Comparison of ENCODE assay signal across 30 cellular contexts in genomic region chr1:56202186-56202585, GRCh38.
"Had no signal": no experiment of that assay in that cellular context is flagged by ENCODE, and none has a peak within 500 bp of the region (broad histone marks: within the 10 kb centered on the region; RNA-seq: fewer than 3 reads in every experiment).

No MANE protein-coding gene starts in this region.

- H3K9me3 ChIP-seq: mucosa of descending colon, neutrophil had no signal

- DNase-seq: activated CD4-positive, alpha-beta T cell treated with anti-CD3 and anti-CD28 coated beads, Interleukin-2, amount 50 U/mL, for 1 hour; activated CD4-positive, CD25-positive, alpha-beta regulatory T cell treated with anti-CD3 and anti-CD28 coated beads, Interleukin-2, amount 50 U/mL, for 72 hours; activated CD8-positive, alpha-beta T cell treated with anti-CD3 and anti-CD28 coated beads for 36 hours; activated gamma-delta T cell treated with Interleukin-2 at 50 U/mL for 16 hours; activated naive CD4-positive, alpha-beta T cell treated with anti-CD3 and anti-CD28 coated beads, Interleukin-2, amount 50 U/mL, for 16 hours; activated naive CD8-positive, alpha-beta T cell treated with anti-CD3 and anti-CD28 coated beads, Interleukin-2, amount 50 U/mL, for 24 hours; activated T-cell treated with anti-CD3 and anti-CD28 coated beads, Interleukin-2, amount 50 U/mL, for 4 hours; dorsolateral prefrontal cortex; effector memory CD4-positive, alpha-beta T cell; erythroblast; head of caudate nucleus; hippocampal formation; kidney; lower lobe of right lung; mucosa of descending colon; nephron progenitor cell; ovary; retina; small intestine; stimulated activated CD4-positive, alpha-beta T cell treated with anti-CD3 and anti-CD28 coated beads, Interleukin-4, amount 100 ng/mL, for 24 hours; stimulated activated naive CD8-positive, alpha-beta T cell treated with anti-CD3 and anti-CD28 coated beads, Interleukin-15, amount 100 ng/mL, for 72 hours; substantia nigra; SW 1271; T-helper 9 cell had no signal

- H3K4me1 ChIP-seq: lower lobe of right lung had no signal

- H3K36me3 ChIP-seq: cardiac muscle cell, lower lobe of right lung, neutrophil, ovary had no signal

- H3K4me3 ChIP-seq: cardiac muscle cell, coronary artery, dorsolateral prefrontal cortex, lower lobe of right lung, mucosa of descending colon, ovary had no signal

- H3K27me3 ChIP-seq: cardiac muscle cell, dorsolateral prefrontal cortex, neutrophil, ovary had no signal

- H3K27ac ChIP-seq: cardiac muscle cell, coronary artery, dorsolateral prefrontal cortex, lower lobe of right lung, neutrophil, ovary had no signal

- ATAC-seq: activated CD8-positive, alpha-beta T cell treated with anti-CD3 and anti-CD28 coated beads for 36 hours; activated naive CD8-positive, alpha-beta T cell treated with anti-CD3 and anti-CD28 coated beads, Interleukin-2, amount 50 U/mL, for 24 hours; activated T-cell treated with anti-CD3 and anti-CD28 coated beads, Interleukin-2, amount 50 U/mL, for 4 hours; activated T-helper 17 cell treated with anti-CD3 and anti-CD28 coated beads, Interleukin-2, amount 50 U/mL, for 72 hours; lower lobe of right lung; mucosa of descending colon; sciatic nerve; stimulated activated effector memory CD8-positive, alpha-beta T cell treated with anti-CD3 and anti-CD28 coated beads, Interleukin-12 subunit alpha, Interleukin-12 subunit beta, amount 100 ng/mL, for 72 hours; stimulated activated naive CD8-positive, alpha-beta T cell treated with anti-CD3 and anti-CD28 coated beads, Interleukin-15, amount 100 ng/mL, for 72 hours had no signal
